ENCODE assay signal across 26 cellular contexts in the genomic region with DNA sequence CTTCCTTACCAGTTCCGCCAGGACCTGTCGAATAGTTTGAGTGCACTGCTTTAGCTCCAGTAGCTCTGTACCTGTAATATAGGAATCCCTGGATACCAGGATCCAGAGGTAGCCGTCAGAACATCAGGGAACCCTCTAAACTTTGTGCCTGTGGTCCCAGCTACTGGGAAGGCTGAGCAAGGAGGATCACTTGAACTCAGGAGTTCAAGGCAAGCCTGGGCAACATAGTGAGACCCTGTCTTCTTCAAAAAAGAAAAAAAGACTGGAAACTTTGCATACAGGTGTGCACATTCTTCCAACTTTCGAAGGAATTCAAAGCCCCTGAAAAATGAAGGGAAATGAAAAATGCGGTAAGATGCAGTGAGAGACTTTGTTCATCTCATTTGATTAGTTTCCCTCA. TPM values are rescaled to one million over a fixed set of nuclear protein-coding genes. Genes with fewer than 3 reads are reported as not detected.
DNase-seq lines count a peak whose midpoint lies in the region; ATAC-seq and TF ChIP-seq lines count a peak whose summit lies in the region.
"Had no signal": no experiment of that assay in that cellular context is flagged by ENCODE, and none has a peak within 500 bp of the region (broad histone marks: within the 10 kb centered on the region; RNA-seq: fewer than 3 reads in every experiment).

No MANE protein-coding gene starts in this region.

- no peaks in the 10 kb centered on the region for H3K4me1 ChIP-seq in CD4-positive, alpha-beta memory T cell (ENCODE audit: insufficient read depth, low read length)
- no peaks in the 10 kb centered on the region for H3K4me1 ChIP-seq in A673 (ENCODE audit: insufficient read depth, low read length, poor library complexity, severe bottlenecking)
- H3K4me1 ChIP-seq in effector memory CD4-positive, alpha-beta T cell (ENCODE audit: control insufficient read depth, insufficient read depth, low read length, poor library complexity, severe bottlenecking): no peaks in the 10 kb centered on the region
- H3K4me1 ChIP-seq: HAP-1 had no signal

- POLR2A ChIA-PET in CD4-positive, alpha-beta memory T cell (lab: Charles Lee; ENCODE audit: partially characterized antibody): interaction anchor here (0.6 to 1.9 kb wide), 3 partner anchors 11 to 462 kb away, joined by 3 to 7 read pairs (median 3); partner anchors contain the start of gene RNF4
- POLR2A ChIA-PET in A673 (lab: Charles Lee; ENCODE audit: low non-redundant PET): no interaction called here

- H3K4me3 ChIP-seq in CD4-positive, alpha-beta memory T cell (ENCODE audit: low read length in 2 of 2): no peak overlapping the region
- no peak overlapping the region for H3K4me3 ChIP-seq in A673 (ENCODE audit: low read depth, low read length, poor library complexity, severe bottlenecking)
- H3K4me3 ChIP-seq in effector memory CD4-positive, alpha-beta T cell (ENCODE audit: insufficient read depth, low read depth, low read length, poor library complexity, severe bottlenecking): no peak overlapping the region
- H3K4me3 ChIP-seq: BLaER1 treated with 17β-estradiol and CSF1 and Interleukin-3, amounts not matched to agents 10 nM and 100 nM; HAP-1 had no signal

- DNase-seq in activated naive CD4-positive, alpha-beta T cell treated with anti-CD3 and anti-CD28 coated beads, Interleukin-2, amount 10 ng/mL, durations not matched to agents 7 days and 5 days: no peak
- DNase-seq in activated naive CD4-positive, alpha-beta T cell (lab: John Stamatoyannopoulos, UW): no peak
- no peak for DNase-seq in CD4-positive, alpha-beta memory T cell
- DNase-seq in nephron progenitor cell (no peak), A673 (ENCODE audit: low spot score) (no peak)
- DNase-seq in effector memory CD4-positive, alpha-beta T cell: no peak
- DNase-seq: AML-193, Calu3, DMS79 treated with DMSO at 0.1 percent for 48 hours, GF-D8, GOT3, Karpas-422, NCI-H1092, NCI-H1417 treated with DMSO at 0.1 percent for 48 hours, NCI-H1694 treated with DMSO at 0.1 percent for 48 hours, NCI-H2081, NCI-H2227 treated with DMSO at 0.1 percent for 48 hours, NCI-H510A, NCI-H69, SHP77 treated with DMSO at 0.1 percent for 48 hours had no signal

- TF ChIP-seq CTCF in nephron progenitor cell (IDR thresholded peaks at IDR 0.05) (no peak), A673 (conservative IDR thresholded peaks at IDR 0.05; ENCODE audit: low read depth, low read length) (no peak)

- H3K36me3 ChIP-seq in CD4-positive, alpha-beta memory T cell (ENCODE audit: insufficient read depth, low read length): peaks cover 49% of the 10 kb centered on the region
- H3K36me3 ChIP-seq in A673 (ENCODE audit: insufficient read depth, low read length, poor library complexity, severe bottlenecking): peaks cover 75% of the 10 kb centered on the region
- peaks cover 46% of the 10 kb centered on the region for H3K36me3 ChIP-seq in effector memory CD4-positive, alpha-beta T cell (ENCODE audit: control insufficient read depth, insufficient read depth, low read length)

- H3K9me3 ChIP-seq in CD4-positive, alpha-beta memory T cell (ENCODE audit: control insufficient read depth in 1 of 2, low read length in 2 of 2): no peaks in the 10 kb centered on the region
- H3K9me3 ChIP-seq in A673 (ENCODE audit: low read depth, low read length, poor library complexity, severe bottlenecking): no peaks in the 10 kb centered on the region
- no peaks in the 10 kb centered on the region for H3K9me3 ChIP-seq in effector memory CD4-positive, alpha-beta T cell (ENCODE audit: control insufficient read depth, low read length)
- H3K9me3 ChIP-seq: BLaER1 treated with 17β-estradiol and CSF1 and Interleukin-3, amounts not matched to agents 10 nM and 100 nM; HAP-1 had no signal

- BruUV-seq in A673 (replicated peaks; lab: Mats Ljungman, UMichigan): no TSS peak

- peaks cover 49% of the 10 kb centered on the region for H3K36me3 Mint-ChIP-seq in activated naive CD4-positive, alpha-beta T cell treated with anti-CD3 and anti-CD28 coated beads, Interleukin-2, amount 10 ng/mL, durations not matched to agents 7 days and 5 days
- H3K36me3 Mint-ChIP-seq in CD4-positive, alpha-beta memory T cell: peaks cover 19 to 66% of the 10 kb centered on the region in 2 donors
- peaks cover 95% of the 10 kb centered on the region for H3K36me3 Mint-ChIP-seq in activated T-helper 17 cell treated with anti-CD3 and anti-CD28 coated beads, Interleukin-2, amount 50 U/mL, for 72 hours (ENCODE audit: low read depth)
- peaks cover 71% of the 10 kb centered on the region for H3K36me3 Mint-ChIP-seq in nephron progenitor cell (ENCODE audit: low read depth)

- intact Hi-C loops in CD4-positive, alpha-beta memory T cell (cut with micrococcal nuclease): loop anchor here (5.0 kb wide), 1 partner anchor 37 kb away; the partner anchor contains the start of gene RNF4
- intact Hi-C loops in A673 (cut with micrococcal nuclease; ENCODE audit: unreplicated experiment): no loop called here

- ATAC-seq in activated T-helper 17 cell treated with anti-CD3 and anti-CD28 coated beads, Interleukin-2, amount 50 U/mL, for 72 hours (replicated peaks): no peak
- no peak for ATAC-seq in HG02938 (IDR thresholded peaks at IDR 0.05; ENCODE audit: unreplicated experiment)
- ATAC-seq: Panc1 had no signal

- no peaks in the 10 kb centered on the region for H3K9me3 Mint-ChIP-seq in activated naive CD4-positive, alpha-beta T cell treated with anti-CD3 and anti-CD28 coated beads, Interleukin-2, amount 10 ng/mL, durations not matched to agents 7 days and 5 days
- no peaks in the 10 kb centered on the region for H3K9me3 Mint-ChIP-seq in CD4-positive, alpha-beta memory T cell
- H3K9me3 Mint-ChIP-seq in activated T-helper 17 cell treated with anti-CD3 and anti-CD28 coated beads, Interleukin-2, amount 50 U/mL, for 72 hours: no peaks in the 10 kb centered on the region
- H3K9me3 Mint-ChIP-seq in nephron progenitor cell: no peaks in the 10 kb centered on the region

- no peak overlapping the region for H3K4me3 Mint-ChIP-seq in activated naive CD4-positive, alpha-beta T cell treated with anti-CD3 and anti-CD28 coated beads, Interleukin-2, amount 10 ng/mL, durations not matched to agents 7 days and 5 days
- no peak overlapping the region for H3K4me3 Mint-ChIP-seq in CD4-positive, alpha-beta memory T cell
- H3K4me3 Mint-ChIP-seq in activated T-helper 17 cell treated with anti-CD3 and anti-CD28 coated beads, Interleukin-2, amount 50 U/mL, for 72 hours: no peak overlapping the region
- H3K4me3 Mint-ChIP-seq in nephron progenitor cell: no peak overlapping the region

- CTCF ChIA-PET in activated naive CD4-positive, alpha-beta T cell treated with anti-CD3 and anti-CD28 coated beads, Interleukin-2, amount 10 ng/mL, durations not matched to agents 7 days and 5 days (lab: Charles Lee): no interaction called here
- CTCF ChIA-PET in CD4-positive, alpha-beta memory T cell (lab: Charles Lee; ENCODE audit: partially characterized antibody): interaction anchor here (1.0 kb wide), 1 partner anchor 9 kb away, joined by 4 read pairs; no protein-coding TSS in a partner anchor
- CTCF ChIA-PET in A673 (lab: Charles Lee): no interaction called here

- no peak overlapping the region for H3K27ac ChIP-seq in CD4-positive, alpha-beta memory T cell (ENCODE audit: low read depth, low read length)
- no peak overlapping the region for H3K27ac ChIP-seq in A673 (ENCODE audit: low read depth, low read length, poor library complexity, severe bottlenecking)
- no peak overlapping the region for H3K27ac ChIP-seq in effector memory CD4-positive, alpha-beta T cell (ENCODE audit: insufficient read depth, low read length, poor library complexity, severe bottlenecking)
- H3K27ac ChIP-seq: BLaER1 treated with 17β-estradiol and CSF1 and Interleukin-3, amounts not matched to agents 10 nM and 100 nM; HL-60 had no signal

- H3K4me1 Mint-ChIP-seq in activated naive CD4-positive, alpha-beta T cell treated with anti-CD3 and anti-CD28 coated beads, Interleukin-2, amount 10 ng/mL, durations not matched to agents 7 days and 5 days: no peaks in the 10 kb centered on the region
- H3K4me1 Mint-ChIP-seq in CD4-positive, alpha-beta memory T cell: peaks cover 6 to 34% (median 19%) of the 10 kb centered on the region in 4 donors
- H3K4me1 Mint-ChIP-seq in activated T-helper 17 cell treated with anti-CD3 and anti-CD28 coated beads, Interleukin-2, amount 50 U/mL, for 72 hours: peaks cover 19% of the 10 kb centered on the region
- no peaks in the 10 kb centered on the region for H3K4me1 Mint-ChIP-seq in nephron progenitor cell

- H3K27ac Mint-ChIP-seq in activated naive CD4-positive, alpha-beta T cell treated with anti-CD3 and anti-CD28 coated beads, Interleukin-2, amount 10 ng/mL, durations not matched to agents 7 days and 5 days: peak overlapping the region; percentile 49
- peak overlapping the region in 4 of 7 donors; percentile 5 to 60 (median 38) for H3K27ac Mint-ChIP-seq in CD4-positive, alpha-beta memory T cell
- peak overlapping the region; percentile 14 for H3K27ac Mint-ChIP-seq in activated T-helper 17 cell treated with anti-CD3 and anti-CD28 coated beads, Interleukin-2, amount 50 U/mL, for 72 hours
- peak overlapping the region; percentile 25 for H3K27ac Mint-ChIP-seq in nephron progenitor cell

- no peaks in the 10 kb centered on the region for H3K27me3 ChIP-seq in CD4-positive, alpha-beta memory T cell (ENCODE audit: insufficient read depth, low read length)
- H3K27me3 ChIP-seq in A673 (replicated peaks; ENCODE audit: insufficient read depth, low read depth, low read length, poor library complexity): no peaks in the 10 kb centered on the region
- H3K27me3 ChIP-seq in effector memory CD4-positive, alpha-beta T cell (replicated peaks; ENCODE audit: control insufficient read depth, insufficient read depth, low read length, poor library complexity, severe bottlenecking): no peaks in the 10 kb centered on the region
- H3K27me3 ChIP-seq: BLaER1 treated with 17β-estradiol and CSF1 and Interleukin-3, amounts not matched to agents 10 nM and 100 nM had no signal

- no peaks in the 10 kb centered on the region for H3K27me3 Mint-ChIP-seq in activated naive CD4-positive, alpha-beta T cell treated with anti-CD3 and anti-CD28 coated beads, Interleukin-2, amount 10 ng/mL, durations not matched to agents 7 days and 5 days
- H3K27me3 Mint-ChIP-seq in CD4-positive, alpha-beta memory T cell: no peaks in the 10 kb centered on the region
- H3K27me3 Mint-ChIP-seq in activated T-helper 17 cell treated with anti-CD3 and anti-CD28 coated beads, Interleukin-2, amount 50 U/mL, for 72 hours: no peaks in the 10 kb centered on the region
- H3K27me3 Mint-ChIP-seq in nephron progenitor cell (ENCODE audit: low read depth, poor library complexity): no peaks in the 10 kb centered on the region

RNA-seq across cellular contexts. Expression of gene FAM193A, which starts 32.6 kb away (rescaled TPM):
- 10 to 100 TPM; 47.8 TPM for total RNA-seq in CD4-positive, alpha-beta memory T cell
- 1 to 10 TPM in 1 of 2 donors, under 1 TPM in 1; 0.16 to 4.4 TPM for polyA plus RNA-seq in CD4-positive, alpha-beta memory T cell
- 10 to 100 TPM; 28.9 to 35.3 TPM for total RNA-seq in activated T-helper 17 cell treated with anti-CD3 and anti-CD28 coated beads, Interleukin-2, amount 50 U/mL, for 72 hours
- total RNA-seq in A673 (2021): 35.5 and 38.2 TPM in 2 replicates

RNA-seq across cellular contexts. Expression of gene RNF4, which starts 34.9 kb away (rescaled TPM):
- total RNA-seq in CD4-positive, alpha-beta memory T cell: 100 to 1,000 TPM in 1 of 2 experiments, 10 to 100 TPM in 1; 94.0 to 104 TPM
- polyA plus RNA-seq in CD4-positive, alpha-beta memory T cell: 100 to 1,000 TPM in 1 of 2 donors, 10 to 100 TPM in 1; 68.0 to 105 TPM
- total RNA-seq in activated T-helper 17 cell treated with anti-CD3 and anti-CD28 coated beads, Interleukin-2, amount 50 U/mL, for 72 hours: 10 to 100 TPM; 90.8 to 97.1 TPM
- 113 and 119 TPM in 2 replicates for total RNA-seq in A673 (2021)
